ENCODE assay signal across 9 cellular contexts in the genomic region with DNA sequence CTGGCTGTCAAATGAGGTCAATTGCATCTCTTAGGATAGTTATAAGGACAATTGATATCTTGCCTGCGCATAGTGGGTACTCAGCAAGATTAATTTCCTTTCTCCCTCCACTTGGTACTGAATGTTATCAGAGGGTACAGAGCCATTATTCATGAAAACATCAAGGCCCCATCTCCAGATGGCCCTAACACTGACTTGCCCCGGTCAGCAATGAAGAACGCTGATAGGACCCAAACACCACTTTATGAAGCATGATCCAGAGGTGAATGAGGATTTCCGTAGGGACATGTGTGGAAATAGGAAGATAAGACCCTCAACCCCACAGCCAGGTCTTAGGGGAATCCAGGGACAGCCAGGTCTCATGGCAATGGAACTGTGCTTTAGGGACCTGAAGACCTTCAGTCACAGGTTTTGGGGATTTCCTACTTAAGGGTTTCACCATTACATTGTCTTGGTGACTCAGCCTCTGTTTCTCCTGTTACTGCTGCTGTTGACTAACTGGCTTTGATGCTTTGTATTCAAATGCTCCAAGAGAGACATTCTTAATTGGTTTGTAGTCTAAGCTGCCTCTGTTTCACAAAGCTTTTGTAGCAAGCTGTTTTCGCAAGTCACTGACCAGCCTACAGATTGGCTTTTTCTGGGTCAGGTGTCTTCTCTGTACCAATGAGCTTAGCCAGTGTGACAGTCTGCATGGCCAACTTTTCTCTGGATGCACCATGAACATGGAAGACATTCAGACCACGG. TPM values are rescaled to one million over a fixed set of nuclear protein-coding genes. Genes with fewer than 3 reads are reported as not detected.
DNase-seq lines count a peak whose midpoint lies in the region; ATAC-seq lines count a peak whose summit lies in the region.
"Had no signal": no experiment of that assay in that cellular context is flagged by ENCODE, and none has a peak within 500 bp of the region (broad histone marks: within the 10 kb centered on the region; RNA-seq: fewer than 3 reads in every experiment).

No MANE protein-coding gene starts in this region.

- peak overlapping the region; percentile 76 for H3K27ac Mint-ChIP-seq in activated naive CD8-positive, alpha-beta T cell treated with anti-CD3 and anti-CD28 coated beads, Interleukin-2, amount 50 U/mL, for 24 hours

- no peak overlapping the region for H3K4me3 Mint-ChIP-seq in activated naive CD8-positive, alpha-beta T cell treated with anti-CD3 and anti-CD28 coated beads, Interleukin-2, amount 50 U/mL, for 24 hours

- in situ Hi-C loops in G401 (cut with HindIII; ENCODE audit: low sequenced_read_pairs): no loop called here

- H3K9me3 Mint-ChIP-seq in activated naive CD8-positive, alpha-beta T cell treated with anti-CD3 and anti-CD28 coated beads, Interleukin-2, amount 50 U/mL, for 24 hours: no peaks in the 10 kb centered on the region

- peaks cover 28% of the 10 kb centered on the region for H3K4me1 Mint-ChIP-seq in activated naive CD8-positive, alpha-beta T cell treated with anti-CD3 and anti-CD28 coated beads, Interleukin-2, amount 50 U/mL, for 24 hours

- no peaks in the 10 kb centered on the region for H3K36me3 Mint-ChIP-seq in activated naive CD8-positive, alpha-beta T cell treated with anti-CD3 and anti-CD28 coated beads, Interleukin-2, amount 50 U/mL, for 24 hours (ENCODE audit: low read depth)

- DNase-seq in activated CD8-positive, alpha-beta memory T cell treated with anti-CD3 and anti-CD28 coated beads for 24 hours: peak; percentile 62
- DNase-seq in activated CD8-positive, alpha-beta memory T cell treated with anti-CD3 and anti-CD28 coated beads, Interleukin-2, amount 50 U/mL, for 48 hours: no peak
- DNase-seq in activated naive CD8-positive, alpha-beta T cell treated with anti-CD3 and anti-CD28 coated beads, Interleukin-2, amount 50 U/mL, for 24 hours: no peak
- DNase-seq in stimulated activated CD4-positive, alpha-beta T cell treated with anti-CD3 and anti-CD28 coated beads, TNF-alpha, amount 100 ng/mL, for 24 hours (ENCODE audit: low read depth in 3 of 3): peak in 2 of 3 experiments; percentile 11 to 12
- no peak for DNase-seq in NCI-H1048 (lab: John Stamatoyannopoulos, UW)
- no peak for DNase-seq in G401 (ENCODE audit: low spot score)
- DNase-seq in HPDE6-E6E7 (ENCODE audit: extremely low spot score): no peak
- DNase-seq: NCI-H2029 treated with DMSO at 0.1 percent for 48 hours had no signal

- peaks cover 2% of the 10 kb centered on the region for H3K27me3 Mint-ChIP-seq in activated naive CD8-positive, alpha-beta T cell treated with anti-CD3 and anti-CD28 coated beads, Interleukin-2, amount 50 U/mL, for 24 hours

- ATAC-seq in HG03432 (IDR thresholded peaks at IDR 0.05; ENCODE audit: unreplicated experiment): peak; percentile 75
- ATAC-seq in activated naive CD8-positive, alpha-beta T cell treated with anti-CD3 and anti-CD28 coated beads, Interleukin-2, amount 50 U/mL, for 24 hours: peak; percentile 90

RNA-seq across cellular contexts. Expression of a gene that starts 35.3 kb away (rescaled TPM):
- total RNA-seq in G401 (2014; rRNA removed; shearing (Covaris generic)): 77.4 and 83.2 TPM in 2 replicates

Comparison
In these comparisons a context has a peak if more than half of its experiments do, and no peak if none do; other contexts are left out.
1. DNase-seq: peak in activated CD8-positive, alpha-beta memory T cell treated with anti-CD3 and anti-CD28 coated beads for 24 hours (single experiment) and stimulated activated CD4-positive, alpha-beta T cell treated with anti-CD3 and anti-CD28 coated beads, TNF-alpha, amount 100 ng/mL, for 24 hours (2 of 3); none in activated CD8-positive, alpha-beta memory T cell treated with anti-CD3 and anti-CD28 coated beads, Interleukin-2, amount 50 U/mL, for 48 hours (single experiment), activated naive CD8-positive, alpha-beta T cell treated with anti-CD3 and anti-CD28 coated beads, Interleukin-2, amount 50 U/mL, for 24 hours (single experiment), NCI-H1048 (single experiment), G401 (single experiment) and HPDE6-E6E7 (single experiment).